Comparison of ENCODE assay signal across 1 cellular context in genomic region chr6:44156494-44157151, GRCh38.
A peak's percentile ranks its signal among the peaks of the same experiment; 100 is the strongest.
TF ChIP-seq lines count a peak whose summit lies in the region.

No MANE protein-coding gene starts in this region.

TF ChIP-seq in HepG2, 621 proteins besides CTCF, POLR2A, EP300 and RAD21 (continued from another document and continues in another):
- TF ChIP-seq ZNF407 (CRISPR knock-in tag; IDR thresholded peaks at IDR 0.05; ENCODE audit: not compliant biosample characterization) (no peak), ZNF224 (CRISPR knock-in tag; IDR thresholded peaks at IDR 0.05) (no peak; the same call in 1 of the 2 replicates), TFDP1 (CRISPR knock-in tag; IDR thresholded peaks at IDR 0.05; ENCODE audit: borderline replicate concordance) (peak; percentile 61; the same call in 1 of the 2 replicates), GZF1 (CRISPR knock-in tag; IDR thresholded peaks at IDR 0.05) (no peak), CREM (IDR thresholded peaks at IDR 0.05) (peak; percentile 86), CREM (CRISPR knock-in tag; IDR thresholded peaks at IDR 0.05) (no peak), ZNF383 (CRISPR knock-in tag; IDR thresholded peaks at IDR 0.05; ENCODE audit: borderline replicate concordance) (no peak), GATA4 (IDR thresholded peaks at IDR 0.05; ENCODE audit: borderline replicate concordance, low read depth) (peak; percentile 89), ZNF337 (CRISPR knock-in tag; IDR thresholded peaks at IDR 0.05; ENCODE audit: borderline replicate concordance, low read depth) (peak; percentile 39; the same call in 1 of the 2 replicates), HMGXB3 (CRISPR knock-in tag; IDR thresholded peaks at IDR 0.05; ENCODE audit: borderline replicate concordance) (no peak; the same call in 1 of the 2 replicates), DMTF1 (CRISPR knock-in tag; IDR thresholded peaks at IDR 0.05) (no peak), ZNF30 (CRISPR knock-in tag; IDR thresholded peaks at IDR 0.05) (no peak), TEAD3 (CRISPR knock-in tag; optimal IDR thresholded peaks at IDR 0.05; ENCODE audit: borderline replicate concordance) (peak; percentile 41), KDM6A (CRISPR knock-in tag; IDR thresholded peaks at IDR 0.05; ENCODE audit: low read depth) (peak; percentile 93), TIGD3 (CRISPR knock-in tag; IDR thresholded peaks at IDR 0.05; ENCODE audit: borderline replicate concordance) (no peak), FOXM1 (CRISPR knock-in tag; IDR thresholded peaks at IDR 0.05) (no peak), MAZ (IDR thresholded peaks at IDR 0.05; ENCODE audit: borderline replicate concordance, low read depth, low read length) (peak; percentile 3; the same call in 1 of the 2 replicates), MAZ (CRISPR knock-in tag; IDR thresholded peaks at IDR 0.05; ENCODE audit: low read depth) (peak; percentile 81; the same call in 1 of the 2 replicates), TEAD2 (CRISPR knock-in tag; IDR thresholded peaks at IDR 0.05) (no peak), HOXA3 (CRISPR knock-in tag; IDR thresholded peaks at IDR 0.05) (peak; percentile 89), ZNF552 (CRISPR knock-in tag; IDR thresholded peaks at IDR 0.05; ENCODE audit: borderline replicate concordance) (no peak), ZNF589 (CRISPR knock-in tag; conservative IDR thresholded peaks at IDR 0.05) (no peak), ATM (IDR thresholded peaks at IDR 0.05; ENCODE audit: borderline replicate concordance) (no peak), CC2D1A (CRISPR knock-in tag; IDR thresholded peaks at IDR 0.05) (peak; percentile 96), ELK4 (CRISPR knock-in tag; IDR thresholded peaks at IDR 0.05; ENCODE audit: borderline replicate concordance) (no peak), TCF7L2 (IDR thresholded peaks at IDR 0.05; ENCODE audit: low read depth, low read length) (no peak), XRCC5 (optimal IDR thresholded peaks at IDR 0.05; ENCODE audit: low read length) (no peak), KAT8 (CRISPR knock-in tag; IDR thresholded peaks at IDR 0.05) (peak; percentile 86), POLR2AphosphoS2 (IDR thresholded peaks at IDR 0.05; ENCODE audit: low read depth, low read length) (no peak; the same call in 1 of the 2 replicates), ZNF160 (CRISPR knock-in tag; IDR thresholded peaks at IDR 0.05) (peak; percentile 47; the same call in 1 of the 2 replicates), ZBTB46 (CRISPR knock-in tag; IDR thresholded peaks at IDR 0.05; ENCODE audit: borderline replicate concordance) (no peak), DRAP1 (CRISPR knock-in tag; IDR thresholded peaks at IDR 0.05) (peak; percentile 85), ZSCAN29 (CRISPR knock-in tag; conservative IDR thresholded peaks at IDR 0.05) (peak; percentile 47; the same call in 1 of the 2 replicates), FOXK1 (CRISPR knock-in tag; IDR thresholded peaks at IDR 0.05; ENCODE audit: borderline replicate concordance, low read depth) (peak; percentile 93), ZC3H4 (CRISPR knock-in tag; IDR thresholded peaks at IDR 0.05; ENCODE audit: borderline replicate concordance) (peak; percentile 60; the same call in 1 of the 2 replicates), ETV6 (CRISPR knock-in tag; conservative IDR thresholded peaks at IDR 0.05) (no peak), MIER2 (CRISPR knock-in tag; IDR thresholded peaks at IDR 0.05) (peak; percentile 83), ZNF317 (CRISPR knock-in tag; IDR thresholded peaks at IDR 0.05) (0 out of 2 replicates have a peak, but pooled peaks have one; percentile 20)
